1 cellular context compared by ENCODE assay signal in the genomic region with DNA sequence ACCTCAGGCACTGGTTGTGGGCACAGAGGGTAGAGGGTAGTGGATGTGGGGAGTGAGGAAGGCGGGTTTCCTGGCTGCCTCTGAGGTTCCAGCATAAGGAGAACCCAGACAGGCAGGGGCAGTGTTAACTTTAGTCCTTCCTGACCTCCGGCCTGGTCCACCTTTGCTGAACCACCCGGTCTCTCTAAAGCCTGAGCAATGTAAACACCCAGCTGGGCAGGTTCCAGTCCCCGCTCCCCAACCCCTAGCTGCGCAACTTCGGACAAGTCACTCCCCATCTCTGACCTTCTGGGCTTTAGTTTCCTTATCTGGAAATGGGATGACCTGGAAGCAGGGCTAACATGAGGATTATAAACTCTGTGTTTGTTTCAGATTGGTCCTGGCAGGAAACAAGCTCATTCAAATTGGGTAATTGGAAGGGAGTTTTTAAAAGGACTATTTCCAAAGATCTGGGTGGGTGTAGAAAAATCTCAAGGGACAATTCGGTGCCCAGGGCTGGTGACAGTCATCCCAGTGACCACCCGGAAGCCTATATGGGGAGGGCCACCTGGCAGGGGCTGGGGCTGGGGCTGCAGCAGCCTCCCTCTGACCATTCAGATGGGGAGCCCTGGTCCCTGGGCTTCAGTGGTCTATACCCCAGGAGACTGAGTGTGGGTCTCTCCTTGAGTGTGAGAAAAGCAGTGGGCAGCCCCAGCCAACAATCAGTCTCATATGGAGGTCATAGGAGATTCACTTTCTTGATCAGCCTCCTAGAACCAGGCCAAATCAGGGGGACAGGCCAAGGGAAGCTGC.
A peak's percentile ranks its signal among the peaks of the same experiment; 100 is the strongest.
TF ChIP-seq lines count a peak whose summit lies in the region.

No MANE protein-coding gene starts in this region.

TF ChIP-seq in HepG2, 621 proteins besides CTCF, POLR2A, EP300 and RAD21 (continued from another document and continues in another):
- no peak for TF ChIP-seq NFE2L1 (CRISPR knock-in tag; IDR thresholded peaks at IDR 0.05; ENCODE audit: borderline replicate concordance)
- TF ChIP-seq REPIN1 (CRISPR knock-in tag; IDR thresholded peaks at IDR 0.05; ENCODE audit: borderline replicate concordance, low read depth): no peak
- TF ChIP-seq RBAK (CRISPR knock-in tag; IDR thresholded peaks at IDR 0.05): no peak
- peak; percentile 47; the same call in 1 of the 2 replicates for TF ChIP-seq BCL6 (CRISPR knock-in tag; IDR thresholded peaks at IDR 0.05)
- TF ChIP-seq ZFP36L1 (CRISPR knock-in tag; IDR thresholded peaks at IDR 0.05): no peak
- TF ChIP-seq ZNF138 (CRISPR knock-in tag; IDR thresholded peaks at IDR 0.05; ENCODE audit: low read depth): no peak
- no peak for TF ChIP-seq ZNF775 (CRISPR knock-in tag; IDR thresholded peaks at IDR 0.05; ENCODE audit: borderline replicate concordance)
- TF ChIP-seq RARG (CRISPR knock-in tag; IDR thresholded peaks at IDR 0.05; ENCODE audit: low read depth): no peak
- TF ChIP-seq, protein P1, sequence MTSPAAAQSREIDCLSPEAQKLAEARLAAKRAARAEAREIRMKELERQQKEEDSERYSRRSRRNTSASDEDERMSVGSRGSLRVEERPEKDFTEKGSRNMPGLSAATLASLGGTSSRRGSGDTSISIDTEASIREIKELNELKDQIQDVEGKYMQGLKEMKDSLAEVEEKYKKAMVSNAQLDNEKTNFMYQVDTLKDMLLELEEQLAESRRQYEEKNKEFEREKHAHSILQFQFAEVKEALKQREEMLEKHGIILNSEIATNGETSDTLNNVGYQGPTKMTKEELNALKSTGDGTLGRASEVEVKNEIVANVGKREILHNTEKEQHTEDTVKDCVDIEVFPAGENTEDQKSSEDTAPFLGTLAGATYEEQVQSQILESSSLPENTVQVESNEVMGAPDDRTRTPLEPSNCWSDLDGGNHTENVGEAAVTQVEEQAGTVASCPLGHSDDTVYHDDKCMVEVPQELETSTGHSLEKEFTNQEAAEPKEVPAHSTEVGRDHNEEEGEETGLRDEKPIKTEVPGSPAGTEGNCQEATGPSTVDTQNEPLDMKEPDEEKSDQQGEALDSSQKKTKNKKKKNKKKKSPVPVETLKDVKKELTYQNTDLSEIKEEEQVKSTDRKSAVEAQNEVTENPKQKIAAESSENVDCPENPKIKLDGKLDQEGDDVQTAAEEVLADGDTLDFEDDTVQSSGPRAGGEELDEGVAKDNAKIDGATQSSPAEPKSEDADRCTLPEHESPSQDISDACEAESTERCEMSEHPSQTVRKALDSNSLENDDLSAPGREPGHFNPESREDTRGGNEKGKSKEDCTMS (CRISPR knock-in tag; conservative IDR thresholded peaks at IDR 0.05): no peak
- no peak for TF ChIP-seq YEATS4 (CRISPR knock-in tag; IDR thresholded peaks at IDR 0.05; ENCODE audit: borderline replicate concordance)
- TF ChIP-seq BORCS8-MEF2B (CRISPR knock-in tag; IDR thresholded peaks at IDR 0.05): no peak
- no peak for TF ChIP-seq GLI4 (CRISPR knock-in tag; IDR thresholded peaks at IDR 0.05; ENCODE audit: borderline replicate concordance)
- TF ChIP-seq, protein P2, sequence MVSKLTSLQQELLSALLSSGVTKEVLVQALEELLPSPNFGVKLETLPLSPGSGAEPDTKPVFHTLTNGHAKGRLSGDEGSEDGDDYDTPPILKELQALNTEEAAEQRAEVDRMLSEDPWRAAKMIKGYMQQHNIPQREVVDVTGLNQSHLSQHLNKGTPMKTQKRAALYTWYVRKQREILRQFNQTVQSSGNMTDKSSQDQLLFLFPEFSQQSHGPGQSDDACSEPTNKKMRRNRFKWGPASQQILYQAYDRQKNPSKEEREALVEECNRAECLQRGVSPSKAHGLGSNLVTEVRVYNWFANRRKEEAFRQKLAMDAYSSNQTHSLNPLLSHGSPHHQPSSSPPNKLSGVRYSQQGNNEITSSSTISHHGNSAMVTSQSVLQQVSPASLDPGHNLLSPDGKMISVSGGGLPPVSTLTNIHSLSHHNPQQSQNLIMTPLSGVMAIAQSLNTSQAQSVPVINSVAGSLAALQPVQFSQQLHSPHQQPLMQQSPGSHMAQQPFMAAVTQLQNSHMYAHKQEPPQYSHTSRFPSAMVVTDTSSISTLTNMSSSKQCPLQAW (CRISPR knock-in tag; IDR thresholded peaks at IDR 0.05): 0 out of 2 replicates have a peak, but pooled peaks have one; percentile 38
- no peak for TF ChIP-seq ZNF883 (CRISPR knock-in tag; IDR thresholded peaks at IDR 0.05; ENCODE audit: not compliant biosample characterization)
- no peak for TF ChIP-seq KAT7 (CRISPR knock-in tag; IDR thresholded peaks at IDR 0.05; ENCODE audit: borderline replicate concordance)
- no peak for TF ChIP-seq ZNF12 (CRISPR knock-in tag; IDR thresholded peaks at IDR 0.05)
- peak; percentile 86 for TF ChIP-seq RARA (CRISPR knock-in tag; IDR thresholded peaks at IDR 0.05)
- peak; percentile 37; the same call in 1 of the 2 replicates for TF ChIP-seq ZMYM4 (CRISPR knock-in tag; IDR thresholded peaks at IDR 0.05)
- TF ChIP-seq MED1 (CRISPR knock-in tag; IDR thresholded peaks at IDR 0.05): peak; percentile 76
- TF ChIP-seq ZNF724P (CRISPR knock-in tag; IDR thresholded peaks at IDR 0.05; ENCODE audit: borderline replicate concordance): no peak
- no peak for TF ChIP-seq FOXP1 (IDR thresholded peaks at IDR 0.05)
- TF ChIP-seq FOXP1 (CRISPR knock-in tag; IDR thresholded peaks at IDR 0.05): 0 out of 2 replicates have a peak, but pooled peaks have one; percentile 25
- TF ChIP-seq, protein P3, sequence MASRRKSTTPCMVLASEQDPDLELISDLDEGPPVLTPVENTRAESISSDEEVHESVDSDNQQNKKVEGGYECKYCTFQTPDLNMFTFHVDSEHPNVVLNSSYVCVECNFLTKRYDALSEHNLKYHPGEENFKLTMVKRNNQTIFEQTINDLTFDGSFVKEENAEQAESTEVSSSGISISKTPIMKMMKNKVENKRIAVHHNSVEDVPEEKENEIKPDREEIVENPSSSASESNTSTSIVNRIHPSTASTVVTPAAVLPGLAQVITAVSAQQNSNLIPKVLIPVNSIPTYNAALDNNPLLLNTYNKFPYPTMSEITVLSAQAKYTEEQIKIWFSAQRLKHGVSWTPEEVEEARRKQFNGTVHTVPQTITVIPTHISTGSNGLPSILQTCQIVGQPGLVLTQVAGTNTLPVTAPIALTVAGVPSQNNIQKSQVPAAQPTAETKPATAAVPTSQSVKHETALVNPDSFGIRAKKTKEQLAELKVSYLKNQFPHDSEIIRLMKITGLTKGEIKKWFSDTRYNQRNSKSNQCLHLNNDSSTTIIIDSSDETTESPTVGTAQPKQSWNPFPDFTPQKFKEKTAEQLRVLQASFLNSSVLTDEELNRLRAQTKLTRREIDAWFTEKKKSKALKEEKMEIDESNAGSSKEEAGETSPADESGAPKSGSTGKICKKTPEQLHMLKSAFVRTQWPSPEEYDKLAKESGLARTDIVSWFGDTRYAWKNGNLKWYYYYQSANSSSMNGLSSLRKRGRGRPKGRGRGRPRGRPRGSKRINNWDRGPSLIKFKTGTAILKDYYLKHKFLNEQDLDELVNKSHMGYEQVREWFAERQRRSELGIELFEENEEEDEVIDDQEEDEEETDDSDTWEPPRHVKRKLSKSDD (CRISPR knock-in tag; IDR thresholded peaks at IDR 0.05; ENCODE audit: low read depth): no peak
- no peak for TF ChIP-seq KMT2A (CRISPR knock-in tag; IDR thresholded peaks at IDR 0.05)
- TF ChIP-seq HDAC1 (CRISPR knock-in tag; IDR thresholded peaks at IDR 0.05): peak; percentile 41
- peak; percentile 41; the same call in 1 of the 2 replicates for TF ChIP-seq DPF2 (CRISPR knock-in tag; IDR thresholded peaks at IDR 0.05; ENCODE audit: borderline replicate concordance, low read depth)
- no peak for TF ChIP-seq PLRG1 (conservative IDR thresholded peaks at IDR 0.05)
- TF ChIP-seq ZNF326 (CRISPR knock-in tag; IDR thresholded peaks at IDR 0.05; ENCODE audit: borderline replicate concordance): no peak
- TF ChIP-seq, protein P4, sequence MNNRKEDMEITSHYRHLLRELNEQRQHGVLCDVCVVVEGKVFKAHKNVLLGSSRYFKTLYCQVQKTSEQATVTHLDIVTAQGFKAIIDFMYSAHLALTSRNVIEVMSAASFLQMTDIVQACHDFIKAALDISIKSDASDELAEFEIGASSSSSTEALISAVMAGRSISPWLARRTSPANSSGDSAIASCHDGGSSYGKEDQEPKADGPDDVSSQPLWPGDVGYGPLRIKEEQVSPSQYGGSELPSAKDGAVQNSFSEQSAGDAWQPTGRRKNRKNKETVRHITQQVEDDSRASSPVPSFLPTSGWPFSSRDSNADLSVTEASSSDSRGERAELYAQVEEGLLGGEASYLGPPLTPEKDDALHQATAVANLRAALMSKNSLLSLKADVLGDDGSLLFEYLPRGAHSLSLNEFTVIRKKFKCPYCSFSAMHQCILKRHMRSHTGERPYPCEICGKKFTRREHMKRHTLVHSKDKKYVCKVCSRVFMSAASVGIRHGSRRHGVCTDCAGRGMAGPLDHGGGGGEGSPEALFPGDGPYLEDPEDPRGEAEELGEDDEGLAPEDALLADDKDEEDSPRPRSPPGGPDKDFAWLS (CRISPR knock-in tag; IDR thresholded peaks at IDR 0.05; ENCODE audit: borderline replicate concordance): no peak
- TF ChIP-seq, protein P5, sequence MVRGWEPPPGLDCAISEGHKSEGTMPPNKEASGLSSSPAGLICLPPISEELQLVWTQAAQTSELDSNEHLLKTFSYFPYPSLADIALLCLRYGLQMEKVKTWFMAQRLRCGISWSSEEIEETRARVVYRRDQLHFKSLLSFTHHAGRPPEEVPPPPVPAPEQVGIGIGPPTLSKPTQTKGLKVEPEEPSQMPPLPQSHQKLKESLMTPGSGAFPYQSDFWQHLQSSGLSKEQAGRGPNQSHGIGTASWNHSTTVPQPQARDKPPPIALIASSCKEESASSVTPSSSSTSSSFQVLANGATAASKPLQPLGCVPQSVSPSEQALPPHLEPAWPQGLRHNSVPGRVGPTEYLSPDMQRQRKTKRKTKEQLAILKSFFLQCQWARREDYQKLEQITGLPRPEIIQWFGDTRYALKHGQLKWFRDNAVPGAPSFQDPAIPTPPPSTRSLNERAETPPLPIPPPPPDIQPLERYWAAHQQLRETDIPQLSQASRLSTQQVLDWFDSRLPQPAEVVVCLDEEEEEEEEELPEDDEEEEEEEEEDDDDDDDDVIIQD (CRISPR knock-in tag; IDR thresholded peaks at IDR 0.05; ENCODE audit: low read depth): no peak
- TF ChIP-seq, protein P6, sequence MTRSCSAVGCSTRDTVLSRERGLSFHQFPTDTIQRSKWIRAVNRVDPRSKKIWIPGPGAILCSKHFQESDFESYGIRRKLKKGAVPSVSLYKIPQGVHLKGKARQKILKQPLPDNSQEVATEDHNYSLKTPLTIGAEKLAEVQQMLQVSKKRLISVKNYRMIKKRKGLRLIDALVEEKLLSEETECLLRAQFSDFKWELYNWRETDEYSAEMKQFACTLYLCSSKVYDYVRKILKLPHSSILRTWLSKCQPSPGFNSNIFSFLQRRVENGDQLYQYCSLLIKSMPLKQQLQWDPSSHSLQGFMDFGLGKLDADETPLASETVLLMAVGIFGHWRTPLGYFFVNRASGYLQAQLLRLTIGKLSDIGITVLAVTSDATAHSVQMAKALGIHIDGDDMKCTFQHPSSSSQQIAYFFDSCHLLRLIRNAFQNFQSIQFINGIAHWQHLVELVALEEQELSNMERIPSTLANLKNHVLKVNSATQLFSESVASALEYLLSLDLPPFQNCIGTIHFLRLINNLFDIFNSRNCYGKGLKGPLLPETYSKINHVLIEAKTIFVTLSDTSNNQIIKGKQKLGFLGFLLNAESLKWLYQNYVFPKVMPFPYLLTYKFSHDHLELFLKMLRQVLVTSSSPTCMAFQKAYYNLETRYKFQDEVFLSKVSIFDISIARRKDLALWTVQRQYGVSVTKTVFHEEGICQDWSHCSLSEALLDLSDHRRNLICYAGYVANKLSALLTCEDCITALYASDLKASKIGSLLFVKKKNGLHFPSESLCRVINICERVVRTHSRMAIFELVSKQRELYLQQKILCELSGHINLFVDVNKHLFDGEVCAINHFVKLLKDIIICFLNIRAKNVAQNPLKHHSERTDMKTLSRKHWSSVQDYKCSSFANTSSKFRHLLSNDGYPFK (CRISPR knock-in tag; IDR thresholded peaks at IDR 0.05; ENCODE audit: borderline replicate concordance): no peak
- peak; percentile 69 for TF ChIP-seq SALL1 (CRISPR knock-in tag; IDR thresholded peaks at IDR 0.05)
- TF ChIP-seq ZNF30 (CRISPR knock-in tag; IDR thresholded peaks at IDR 0.05): no peak
- TF ChIP-seq ZNF253 (CRISPR knock-in tag; IDR thresholded peaks at IDR 0.05; ENCODE audit: borderline replicate concordance): no peak
- no peak for TF ChIP-seq ZSCAN30 (CRISPR knock-in tag; IDR thresholded peaks at IDR 0.05)
- TF ChIP-seq ZNF501 (CRISPR knock-in tag; IDR thresholded peaks at IDR 0.05): no peak
- no peak for TF ChIP-seq PAWR (CRISPR knock-in tag; IDR thresholded peaks at IDR 0.05; ENCODE audit: borderline replicate concordance)
- no peak for TF ChIP-seq ZNF205 (CRISPR knock-in tag; IDR thresholded peaks at IDR 0.05)
- TF ChIP-seq MEIS1 (CRISPR knock-in tag; IDR thresholded peaks at IDR 0.05; ENCODE audit: borderline replicate concordance): no peak; the same call in 1 of the 2 replicates
- peak; percentile 88 for TF ChIP-seq FOXA3 (CRISPR knock-in tag; IDR thresholded peaks at IDR 0.05)
- no peak for TF ChIP-seq ARNT (IDR thresholded peaks at IDR 0.05)
- TF ChIP-seq NR1H2 (CRISPR knock-in tag; IDR thresholded peaks at IDR 0.05; ENCODE audit: borderline replicate concordance, low read depth): no peak
- TF ChIP-seq RXRB (CRISPR knock-in tag; IDR thresholded peaks at IDR 0.05; ENCODE audit: borderline replicate concordance): peak; percentile 48; the same call in 1 of the 2 replicates
- TF ChIP-seq MEIS2 (CRISPR knock-in tag; IDR thresholded peaks at IDR 0.05): no peak
- TF ChIP-seq, protein P7, sequence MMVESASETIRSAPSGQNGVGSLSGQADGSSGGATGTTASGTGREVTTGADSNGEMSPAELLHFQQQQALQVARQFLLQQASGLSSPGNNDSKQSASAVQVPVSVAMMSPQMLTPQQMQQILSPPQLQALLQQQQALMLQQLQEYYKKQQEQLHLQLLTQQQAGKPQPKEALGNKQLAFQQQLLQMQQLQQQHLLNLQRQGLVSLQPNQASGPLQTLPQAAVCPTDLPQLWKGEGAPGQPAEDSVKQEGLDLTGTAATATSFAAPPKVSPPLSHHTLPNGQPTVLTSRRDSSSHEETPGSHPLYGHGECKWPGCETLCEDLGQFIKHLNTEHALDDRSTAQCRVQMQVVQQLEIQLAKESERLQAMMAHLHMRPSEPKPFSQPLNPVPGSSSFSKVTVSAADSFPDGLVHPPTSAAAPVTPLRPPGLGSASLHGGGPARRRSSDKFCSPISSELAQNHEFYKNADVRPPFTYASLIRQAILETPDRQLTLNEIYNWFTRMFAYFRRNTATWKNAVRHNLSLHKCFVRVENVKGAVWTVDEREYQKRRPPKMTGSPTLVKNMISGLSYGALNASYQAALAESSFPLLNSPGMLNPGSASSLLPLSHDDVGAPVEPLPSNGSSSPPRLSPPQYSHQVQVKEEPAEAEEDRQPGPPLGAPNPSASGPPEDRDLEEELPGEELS (CRISPR knock-in tag; IDR thresholded peaks at IDR 0.05): peak; percentile 72
- no peak for TF ChIP-seq GATA4 (IDR thresholded peaks at IDR 0.05; ENCODE audit: borderline replicate concordance, low read depth)
- TF ChIP-seq ZNF703 (CRISPR knock-in tag; IDR thresholded peaks at IDR 0.05; ENCODE audit: borderline replicate concordance): no peak
- TF ChIP-seq ERF (CRISPR knock-in tag; IDR thresholded peaks at IDR 0.05): no peak
- no peak for TF ChIP-seq SOX5 (CRISPR knock-in tag; IDR thresholded peaks at IDR 0.05; ENCODE audit: borderline replicate concordance)
